Comparison of ENCODE assay signal across 16 cellular contexts in the genomic region with DNA sequence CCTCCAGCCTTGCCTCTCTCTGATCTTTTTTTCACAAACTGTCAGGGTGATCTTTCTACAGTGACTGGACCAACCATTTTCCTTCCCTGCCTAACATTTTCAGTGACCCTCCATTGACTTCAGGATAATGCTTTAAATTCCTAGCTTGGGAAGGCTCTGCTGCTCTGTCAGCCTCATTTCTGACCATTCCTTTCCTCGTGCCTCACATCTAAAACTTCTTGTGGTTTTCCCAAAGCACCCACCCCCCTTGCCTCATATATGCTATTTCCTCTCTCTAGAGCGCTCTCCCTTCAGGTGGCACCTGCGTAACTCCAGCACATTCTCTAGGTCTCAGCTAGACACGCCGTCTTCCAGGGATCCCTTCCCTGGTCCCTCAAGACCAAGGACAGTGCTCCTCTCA. TPM values are rescaled to one million over a fixed set of nuclear protein-coding genes. Genes with fewer than 3 reads are reported as not detected.
"Had no signal": no experiment of that assay in that cellular context is flagged by ENCODE, and none has a peak within 500 bp of the region (broad histone marks: within the 10 kb centered on the region; RNA-seq: fewer than 3 reads in every experiment).

No MANE protein-coding gene starts in this region.

- H3K4me3 ChIP-seq: esophagus squamous epithelium, heart right ventricle, left lung, ovary, uterus had no signal

- DNase-seq: activated CD4-positive, alpha-beta T cell treated with anti-CD3 and anti-CD28 coated beads for 1 hour; activated CD4-positive, alpha-beta T cell treated with anti-CD3 and anti-CD28 coated beads, Interleukin-2, amount 50 U/mL, for 48 hours; activated gamma-delta T cell; activated naive CD8-positive, alpha-beta T cell treated with anti-CD3 and anti-CD28 coated beads for 36 hours; activated T-cell treated with anti-CD3 and anti-CD28 coated beads, Interleukin-2, amount 50 U/mL, for 48 hours; anterior cingulate cortex; esophagus squamous epithelium; foreskin melanocyte; heart right ventricle; islet precursor cell; left lung; ovary; uterus had no signal

- H3K27ac ChIP-seq: esophagus squamous epithelium, heart right ventricle, left lung, ovary, uterus had no signal

- H3K36me3 Mint-ChIP-seq: activated naive CD8-positive, alpha-beta T cell treated with anti-CD3 and anti-CD28 coated beads for 36 hours had no signal

- H3K27me3 Mint-ChIP-seq: activated naive CD8-positive, alpha-beta T cell treated with anti-CD3 and anti-CD28 coated beads for 36 hours had no signal

- H3K27me3 ChIP-seq: heart right ventricle, left lung, ovary, uterus had no signal

- H3K4me1 Mint-ChIP-seq: activated naive CD8-positive, alpha-beta T cell treated with anti-CD3 and anti-CD28 coated beads for 36 hours had no signal

- H3K4me1 ChIP-seq: esophagus squamous epithelium, heart right ventricle, left lung, uterus had no signal

- FAIRE-seq: colon had no signal

- ATAC-seq: left lung had no signal

- H3K9me3 ChIP-seq: esophagus squamous epithelium, heart right ventricle, left lung, ovary, uterus had no signal

- H3K4me3 Mint-ChIP-seq: activated naive CD8-positive, alpha-beta T cell treated with anti-CD3 and anti-CD28 coated beads for 36 hours had no signal

- H3K9me3 Mint-ChIP-seq: activated naive CD8-positive, alpha-beta T cell treated with anti-CD3 and anti-CD28 coated beads for 36 hours had no signal

- H3K27ac Mint-ChIP-seq: activated naive CD8-positive, alpha-beta T cell treated with anti-CD3 and anti-CD28 coated beads for 36 hours had no signal

- H3K36me3 ChIP-seq: esophagus squamous epithelium, heart right ventricle, left lung, ovary, uterus had no signal

RNA-seq across cellular contexts. Expression of a gene that starts 37.2 kb away (rescaled TPM):
- total RNA-seq: activated naive CD8-positive, alpha-beta T cell treated with anti-CD3 and anti-CD28 coated beads for 36 hours; esophagus squamous epithelium; T-helper 2 cell treated with Interferon-gamma antibody and Interleukin-4, amounts not matched to agents 100 ng/mL and 5 ng/mL, for 36 hours had no signal

RNA-seq across cellular contexts. Expression of a gene that starts 39.0 kb away (rescaled TPM):
- polyA plus RNA-seq: neural cell had no signal
